In the genomic region with DNA sequence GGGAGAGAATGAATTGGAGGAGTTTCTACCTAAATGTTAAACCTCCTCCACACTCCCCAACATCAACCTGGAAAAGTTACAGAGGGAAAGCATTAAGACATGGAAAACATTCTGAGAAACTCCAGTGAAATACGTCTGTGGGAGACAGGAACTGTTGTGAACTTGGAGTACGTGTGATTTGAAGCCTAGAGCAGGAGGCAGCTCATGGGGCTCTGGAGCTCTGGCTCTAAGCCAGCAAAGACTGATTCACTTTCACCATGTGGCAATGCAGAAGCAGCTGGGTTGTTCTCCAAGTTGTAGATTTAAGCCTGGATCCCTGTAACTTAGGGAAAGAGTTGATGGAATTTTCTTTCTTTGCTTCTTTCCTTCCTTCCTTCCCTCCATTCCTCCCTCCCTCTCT, we compare ENCODE assay signal across 11 cellular contexts.
DNase-seq lines count a peak whose midpoint lies in the region; ATAC-seq, FAIRE-seq and TF ChIP-seq lines count a peak whose summit lies in the region.
"Had no signal": no experiment of that assay in that cellular context is flagged by ENCODE, and none has a peak within 500 bp of the region (broad histone marks: within the 10 kb centered on the region; RNA-seq: fewer than 3 reads in every experiment).

No MANE protein-coding gene starts in this region.

- no peak for TF ChIP-seq CTCF in bronchial epithelial cell (IDR thresholded peaks at IDR 0.05; ENCODE audit: insufficient read depth, low read length, severe bottlenecking)
- TF ChIP-seq CTCF in upper lobe of right lung (IDR thresholded peaks at IDR 0.05) = no peak

- no peaks in the 10 kb centered on the region for H3K36me3 ChIP-seq in bronchial epithelial cell (ENCODE audit: control insufficient read depth, insufficient read depth, low read length)
- H3K36me3 ChIP-seq in upper lobe of right lung = no peaks in the 10 kb centered on the region

- peak; percentile 4 to 73 for DNase-seq in NCI-H524 (lab: John Stamatoyannopoulos, UW)
- no peak for DNase-seq in NCI-H524 treated with DMSO at 0.1 percent for 48 hours (lab: John Stamatoyannopoulos, UW)
- DNase-seq in bronchial epithelial cell (ENCODE audit: low read depth) = peak; percentile 20
- no peak for DNase-seq in upper lobe of right lung
- DNase-seq in UCSD-AML1 (lab: John Stamatoyannopoulos, UW; ENCODE audit: unreplicated experiment) = no peak
- DNase-seq in activated T-cell treated with anti-CD3 and anti-CD28 coated beads, Interleukin-2, amount 50 U/mL, for 48 hours = no peak
- no peak for DNase-seq in stimulated activated naive CD4-positive, alpha-beta T cell treated with Interleukin-2 at 50 U/mL for 16 hours (lab: John Stamatoyannopoulos, UW)
- DNase-seq: effector CD4-positive, alpha-beta T cell had no signal

- intact Hi-C loops in upper lobe of right lung (cut with DNase I) = no loop called here

- FAIRE-seq in bronchial epithelial cell (lab: Jason Lieb, UNC) = no peak
- FAIRE-seq in islet of Langerhans (lab: Jason Lieb, UNC) = peak; percentile 68
- FAIRE-seq: A204.1 had no signal

- ATAC-seq in upper lobe of right lung = peak; percentile 80
- ATAC-seq: activated T-helper 17 cell treated with anti-CD3 and anti-CD28 coated beads, Interleukin-2, amount 50 U/mL, for 72 hours had no signal

- H3K27me3 ChIP-seq in bronchial epithelial cell (ENCODE audit: control insufficient read depth, insufficient read depth, low read length) = no peaks in the 10 kb centered on the region
- no peaks in the 10 kb centered on the region for H3K27me3 ChIP-seq in upper lobe of right lung

- no peak overlapping the region for H3K4me3 ChIP-seq in bronchial epithelial cell (ENCODE audit: low read depth, low read length)
- no peak overlapping the region for H3K4me3 ChIP-seq in upper lobe of right lung

- H3K4me1 ChIP-seq in upper lobe of right lung = no peaks in the 10 kb centered on the region

- H3K27ac ChIP-seq in upper lobe of right lung = no peak overlapping the region

- H3K9me3 ChIP-seq in upper lobe of right lung = no peaks in the 10 kb centered on the region

Comparison
In these comparisons a context has a peak if more than half of its experiments do, and no peak if none do; other contexts are left out.
1. DNase-seq: peak in NCI-H524 (2 of 2) and bronchial epithelial cell (single experiment); none in NCI-H524 treated with DMSO at 0.1 percent for 48 hours (single experiment), upper lobe of right lung (single experiment), UCSD-AML1 (single experiment), activated T-cell treated with anti-CD3 and anti-CD28 coated beads, Interleukin-2, amount 50 U/mL, for 48 hours (0 of 2) and stimulated activated naive CD4-positive, alpha-beta T cell treated with Interleukin-2 at 50 U/mL for 16 hours (single experiment).